Comparison of ENCODE assay signal across 9 cellular contexts in genomic region chr2:134988994-134989605, GRCh38. TPM values are rescaled to one million over a fixed set of nuclear protein-coding genes. Genes with fewer than 3 reads are reported as not detected.
A peak's percentile ranks its signal among the peaks of the same experiment; 100 is the strongest.
DNase-seq lines count a peak whose midpoint lies in the region; TF ChIP-seq lines count a peak whose summit lies in the region.
"Had no signal": no experiment of that assay in that cellular context is flagged by ENCODE, and none has a peak within 500 bp of the region (broad histone marks: within the 10 kb centered on the region; RNA-seq: fewer than 3 reads in every experiment).

No MANE protein-coding gene starts in this region.

- BruUV-seq in OCI-LY7 (replicated peaks; lab: Mats Ljungman, UMichigan), result no TSS peak

- no peak overlapping the region for H3T11ph ChIP-seq in H9 (ENCODE audit: low read length)

- H4K5ac ChIP-seq in H9 (ENCODE audit: insufficient read length, low read depth, low read length), result no peak overlapping the region

- H3K36me3 Mint-ChIP-seq in H9 (ENCODE audit: insufficient read depth in 1 of 3, low read depth in 3 of 3), result no peaks in the 10 kb centered on the region

- H3K23me2 ChIP-seq in H9 (ENCODE audit: insufficient read length, low read depth, low read length, poor library complexity, severe bottlenecking), result no peaks in the 10 kb centered on the region

- no peaks in the 10 kb centered on the region for H3K9me2 ChIP-seq in OCI-LY7 (ENCODE audit: insufficient read depth, low read length)

- peak; percentile 37 for DNase-seq in AG20443 (ENCODE audit: low spot score)
- no peak for DNase-seq in H9
- peak; percentile 48 for DNase-seq in OCI-LY7 (ENCODE audit: low spot score)
- DNase-seq in fibroblast of gingiva (ENCODE audit: low read depth), result peak; percentile 27
- peak; percentile 12 for DNase-seq in skeletal muscle cell (ENCODE audit: low read depth)
- no peak for DNase-seq in UCSD-AML1 (lab: John Stamatoyannopoulos, UW; ENCODE audit: unreplicated experiment)
- DNase-seq in SK-N-DZ (ENCODE audit: low spot score), result no peak
- no peak for DNase-seq in COLO668 (lab: John Stamatoyannopoulos, UW; ENCODE audit: unreplicated experiment)

- no peaks in the 10 kb centered on the region for H3K27me3 ChIP-seq in H9 (ENCODE audit: insufficient read depth, low read length)

- H3K4me3 ChIP-seq in OCI-LY7 (ENCODE audit: low read depth, low read length, poor library complexity, severe bottlenecking) (no peak overlapping the region), skeletal muscle cell (ENCODE audit: low read depth, low read length) (no peak overlapping the region)
- H3K4me3 ChIP-seq: HAP-1 had no signal

- intact Hi-C loops in OCI-LY7 (cut with micrococcal nuclease; ENCODE audit: unreplicated experiment), result loop anchor here (5.0 kb wide), 1 partner anchor 808 kb away; no protein-coding TSS in a partner anchor

- H2BK5ac ChIP-seq in H9 (ENCODE audit: insufficient read length, low read length), result no peak overlapping the region

- H2BK120ac ChIP-seq in H9 (ENCODE audit: low read depth, low read length, poor library complexity, severe bottlenecking), result no peak overlapping the region

- no peak overlapping the region for H2BK12ac ChIP-seq in H9 (ENCODE audit: insufficient read length, low read depth, low read length)

- TF ChIP-seq CTCF in H9 (conservative IDR thresholded peaks at IDR 0.05), result peak; percentile 70
- peak; percentile 86 for TF ChIP-seq CTCF in OCI-LY7 (conservative IDR thresholded peaks at IDR 0.05; ENCODE audit: low read length)

- POLR2A ChIA-PET in OCI-LY7 (lab: Charles Lee), result interaction anchor here (0.5 to 1.0 kb wide), 8 partner anchors 12 to 1395 kb away, joined by 3 to 6 read pairs (median 3); no protein-coding TSS in a partner anchor

- no peak overlapping the region for H3K23ac ChIP-seq in H9 (ENCODE audit: insufficient read length, low read depth, low read length)

- H3K79me2 ChIP-seq in H9 (ENCODE audit: insufficient read depth, low read length) (no peaks in the 10 kb centered on the region), OCI-LY7 (ENCODE audit: insufficient read depth, low read depth, low read length) (no peaks in the 10 kb centered on the region)

- no peak overlapping the region for H3K56ac ChIP-seq in H9 (ENCODE audit: insufficient read length, low read depth, low read length)

- no peak overlapping the region for H2BK20ac ChIP-seq in H9 (ENCODE audit: low read depth, low read length, poor library complexity, severe bottlenecking)

- no peak overlapping the region for H3K27ac Mint-ChIP-seq in H9

- no peak overlapping the region for H2AK5ac ChIP-seq in H9 (ENCODE audit: insufficient read length, low read length)

- H3K4ac ChIP-seq in H9 (ENCODE audit: low read depth, low read length), result no peak overlapping the region

- H3K9me3 ChIP-seq in H9 (ENCODE audit: control insufficient read depth, low read depth, low read length) (no peaks in the 10 kb centered on the region), OCI-LY7 (ENCODE audit: low read length) (no peaks in the 10 kb centered on the region)
- H3K9me3 ChIP-seq: HAP-1 had no signal

- H3K4me1 Mint-ChIP-seq in H9, result peaks cover 0 to 5% of the 10 kb centered on the region in 2 experiments; a peak in 2 of 4 replicates

- no peaks in the 10 kb centered on the region for H3K36me3 ChIP-seq in OCI-LY7 (ENCODE audit: insufficient read depth, low read length)
- H3K36me3 ChIP-seq: HAP-1 had no signal

- no CpG with 5 or more reads among the region's 3 CpGs for WGBS in H9 (ENCODE audit: extremely low coverage, insufficient read length, low lambda C conversion rate)

- H3K27ac ChIP-seq in H9 (ENCODE audit: insufficient read length, low read depth, low read length) (no peak overlapping the region), OCI-LY7 (ENCODE audit: low read depth, low read length, poor library complexity, severe bottlenecking) (no peak overlapping the region)

- no peak overlapping the region for H3K9ac ChIP-seq in H9 (ENCODE audit: extremely low read depth, insufficient read length, low read length)

- H2BK15ac ChIP-seq in H9 (ENCODE audit: low read depth, low read length), result no peak overlapping the region

- no peaks in the 10 kb centered on the region for H3K9me3 Mint-ChIP-seq in H9

- no peak overlapping the region for H3K18ac ChIP-seq in H9 (ENCODE audit: insufficient read length, low read depth, low read length)

- H3K4me1 ChIP-seq in H9 (ENCODE audit: insufficient read depth, low read length), result no peaks in the 10 kb centered on the region
- no peaks in the 10 kb centered on the region for H3K4me1 ChIP-seq in OCI-LY7 (ENCODE audit: insufficient read depth, low read length, poor library complexity, severe bottlenecking)
- H3K4me1 ChIP-seq: HAP-1 had no signal

- H4K8ac ChIP-seq in H9 (replicated peaks; ENCODE audit: insufficient read length, low read depth, low read length), result no peak overlapping the region

- no peaks in the 10 kb centered on the region for H3K79me1 ChIP-seq in H9 (ENCODE audit: insufficient read depth, low read depth, low read length, poor library complexity, severe bottlenecking)

- peaks cover 3% of the 10 kb centered on the region for H3K27me3 Mint-ChIP-seq in H9 (ENCODE audit: low read depth)

- H3K14ac ChIP-seq in H9 (ENCODE audit: insufficient read depth, low read length), result no peak overlapping the region

- H3K4me3 Mint-ChIP-seq in H9, result no peak overlapping the region

- no peaks in the 10 kb centered on the region for H4K20me1 ChIP-seq in H9 (ENCODE audit: control insufficient read depth, insufficient read depth, insufficient read length)
- no peaks in the 10 kb centered on the region for H4K20me1 ChIP-seq in OCI-LY7 (ENCODE audit: insufficient read depth, low read length)

- no peak overlapping the region for H3K4me2 ChIP-seq in H9 (ENCODE audit: insufficient read depth, insufficient read length, low read length)
- H3K4me2 ChIP-seq in OCI-LY7 (ENCODE audit: low read length), result no peak overlapping the region

- H2AFZ ChIP-seq in H9 (ENCODE audit: low read length) (no peak overlapping the region), OCI-LY7 (ENCODE audit: low read length) (no peak overlapping the region)

- CTCF ChIA-PET in OCI-LY7 (lab: Charles Lee; ENCODE audit: unreplicated experiment), result interaction anchor here (0.5 to 1.5 kb wide), 4 partner anchors 15 to 868 kb away, joined by 3 to 4 read pairs (median 4); no protein-coding TSS in a partner anchor

- no peak overlapping the region for H4K91ac ChIP-seq in H9 (ENCODE audit: insufficient read length, low read depth, low read length)

RNA-seq across cellular contexts. Expression of gene MAP3K19, which starts 58.1 kb away (rescaled TPM):
- total RNA-seq in H9 (2021) (not detected in 2 replicates), OCI-LY7 (2022) (not detected in 2 replicates)
- not detected in 2 replicates for total RNA-seq in OCI-LY7 (2014; rRNA removed; shearing (Covaris generic))
- not detected in 2 replicates for polyA plus RNA-seq in SK-N-DZ (2014; cell fraction: cytosol; rRNA removed)
- not detected in 2 replicates for polyA plus RNA-seq in SK-N-DZ (2014; cell fraction: nucleus; rRNA removed)

Comparison
In these comparisons a context has a peak if more than half of its experiments do, and no peak if none do; other contexts are left out.
1. DNase-seq: peak in AG20443 (single experiment), OCI-LY7 (single experiment), fibroblast of gingiva (single experiment) and skeletal muscle cell (single experiment); none in H9 (single experiment), UCSD-AML1 (single experiment), SK-N-DZ (single experiment) and COLO668 (single experiment).